Comparison of ENCODE assay signal across 9 cellular contexts in genomic region chr20:49510562-49511117, GRCh38. TPM values are rescaled to one million over a fixed set of nuclear protein-coding genes. Genes with fewer than 3 reads are reported as not detected.
A peak's percentile ranks its signal among the peaks of the same experiment; 100 is the strongest.
DNase-seq lines count a peak whose midpoint lies in the region; ATAC-seq, FAIRE-seq and TF ChIP-seq lines count a peak whose summit lies in the region.
"Had no signal": no experiment of that assay in that cellular context is flagged by ENCODE, and none has a peak within 500 bp of the region (broad histone marks: within the 10 kb centered on the region; RNA-seq: fewer than 3 reads in every experiment).

No MANE protein-coding gene starts in this region.

- H3K4me1 ChIP-seq in HEK293 (ENCODE audit: control insufficient read depth, insufficient read depth, low read length) (no peaks in the 10 kb centered on the region), K562 (replicated peaks in 1 of 2; ENCODE audit: control insufficient read depth in 2 of 2, insufficient read depth in 2 of 2, low read length in 2 of 2) (no peaks in the 10 kb centered on the region; a peak in 1 of 5 replicates), kidney (ENCODE audit: control insufficient read depth in 1 of 2, insufficient read depth in 1 of 2, low read depth in 1 of 2, low read length in 2 of 2) (no peaks in the 10 kb centered on the region), thoracic aorta (ENCODE audit: control insufficient read depth in 1 of 2, low read depth in 2 of 2) (peaks cover 27 to 88% of the 10 kb centered on the region in 2 donors)

- H4K20me1 ChIP-seq in K562 (replicated peaks; ENCODE audit: control insufficient read depth, insufficient read depth, low read length): no peaks in the 10 kb centered on the region; the same call in 1 of the 2 replicates

- in situ Hi-C loops in K562 (cut with MboI): loop anchor here (10.0 kb wide), 1 partner anchor 176 kb away; no protein-coding TSS in a partner anchor

- TF ChIP-seq POLR2A in K562 (conservative IDR thresholded peaks at IDR 0.05): no peak

- ATAC-seq in K562: no peak
- no peak for ATAC-seq in thoracic aorta (ENCODE audit: insufficient number of reproducible peaks, low FRiP score, low read depth)
- no peak for ATAC-seq in HG03342 (IDR thresholded peaks at IDR 0.05; ENCODE audit: unreplicated experiment)
- no peak for ATAC-seq in activated naive CD4-positive, alpha-beta T cell treated with anti-CD3 and anti-CD28 coated beads, Interleukin-2, amount 50 U/mL, for 72 hours

- no peaks in the 10 kb centered on the region for H3K9me3 Mint-ChIP-seq in activated naive CD4-positive, alpha-beta T cell treated with anti-CD3 and anti-CD28 coated beads, Interleukin-2, amount 50 U/mL, for 72 hours

- no peaks in the 10 kb centered on the region for H3K9me1 ChIP-seq in K562 (ENCODE audit: control insufficient read depth, insufficient read depth, low read length)

- H2AFZ ChIP-seq in K562 (ENCODE audit: low read depth, low read length): no peak overlapping the region

- POLR2A ChIA-PET in HEK293 (lab: Yijun Ruan, JAX) (no interaction called here), K562 (lab: Yijun Ruan, JAX) (interaction anchor here (1.0 kb wide), 1 partner anchor 22 kb away, joined by 3 read pairs; no protein-coding TSS in a partner anchor)

- H3K36me3 ChIP-seq in HEK293 (ENCODE audit: control insufficient read depth in 2 of 2, insufficient read depth in 1 of 2, low read length in 2 of 2): no peaks in the 10 kb centered on the region
- no peaks in the 10 kb centered on the region for H3K36me3 ChIP-seq in K562 (ENCODE audit: control insufficient read depth, insufficient read depth, low read length)
- no peaks in the 10 kb centered on the region for H3K36me3 ChIP-seq in kidney (ENCODE audit: control insufficient read depth in 1 of 2, insufficient read depth in 2 of 2, low read length in 2 of 2)
- H3K36me3 ChIP-seq in thoracic aorta: peaks cover 65% of the 10 kb centered on the region

- intact Hi-C loops in K562 (cut with micrococcal nuclease) (no loop called here), kidney (cut with DNase I) (no loop called here)

- H3K27me3 ChIP-seq in K562 (ENCODE audit: control insufficient read depth in 2 of 2, insufficient read depth in 2 of 2, low read length in 2 of 2) (peaks cover 13 to 49% of the 10 kb centered on the region in 2 experiments; a peak in 4 of 5 replicates), thoracic aorta (replicated peaks; ENCODE audit: insufficient read depth) (no peaks in the 10 kb centered on the region)

- no peak overlapping the region for H3K9ac ChIP-seq in K562 (ENCODE audit: insufficient read depth in 1 of 2, low read depth in 2 of 2, low read length in 2 of 2)
- no peak overlapping the region for H3K9ac ChIP-seq in kidney (ENCODE audit: low read length in 2 of 2)

- H3K4me3 ChIP-seq in HEK293 (ENCODE audit: low read depth, low read length) (no peak overlapping the region), K562 (no peak overlapping the region), kidney (ENCODE audit: low read length in 2 of 2) (no peak overlapping the region), thoracic aorta (peak overlapping the region; percentile 46)

- no peak overlapping the region for H3K4me2 ChIP-seq in K562 (ENCODE audit: insufficient read depth, low read length)

- WGBS in K562 (ENCODE audit: insufficient coverage, low coverage, missing lambda C conversion rate): under 1% methylated on average over 12 of the region's 12 CpGs

- TF ChIP-seq RAD21 in K562 (CRISPR knock-in tag; conservative IDR thresholded peaks at IDR 0.05 in 1 of 2, IDR thresholded peaks at IDR 0.05 in 1 of 2): no peak

- no TSS peak for BruUV-seq in K562 (replicated peaks; lab: Mats Ljungman, UMichigan)

- DNase-seq in K562 (ENCODE audit: extremely low read depth in 1 of 4, low spot score in 3 of 4) (no peak), kidney (peak; percentile 73), thoracic aorta (ENCODE audit: low spot score) (no peak), pons (ENCODE audit: low spot score) (no peak), HUDEP-2 (lab: John Stamatoyannopoulos, UW; ENCODE audit: unreplicated experiment in 76 of 76) (no peak)
- DNase-seq in activated naive CD4-positive, alpha-beta T cell treated with anti-CD3 and anti-CD28 coated beads, Interleukin-2, amount 50 U/mL, for 72 hours (ENCODE audit: low spot score in 2 of 2): no peak
- DNase-seq: activated CD4-positive, alpha-beta T cell treated with anti-CD3 and anti-CD28 coated beads for 4 hours had no signal

- TF ChIP-seq EP300 in K562 (IDR thresholded peaks at IDR 0.05; ENCODE audit: low read length): no peak

- FAIRE-seq in K562 (lab: Jason Lieb, UNC) (no peak), kidney (lab: Jason Lieb, UNC) (no peak)

- H3K27ac Mint-ChIP-seq in activated naive CD4-positive, alpha-beta T cell treated with anti-CD3 and anti-CD28 coated beads, Interleukin-2, amount 50 U/mL, for 72 hours: no peak overlapping the region

- TF ChIP-seq CTCF in HEK293 (tag by site-specific recombination; IDR thresholded peaks at IDR 0.05): no peak
- TF ChIP-seq CTCF in K562 (IDR thresholded peaks at IDR 0.05 in 2 of 3, conservative IDR thresholded peaks at IDR 0.05 in 1 of 3; ENCODE audit: insufficient read depth in 2 of 3, low read depth in 1 of 3, low read length in 3 of 3): no peak
- TF ChIP-seq CTCF in kidney (IDR thresholded peaks at IDR 0.05; ENCODE audit: borderline replicate concordance, extremely low read depth, insufficient read depth): no peak
- TF ChIP-seq CTCF in thoracic aorta (IDR thresholded peaks at IDR 0.05): no peak

- H3K79me2 ChIP-seq in K562 (ENCODE audit: control insufficient read depth, insufficient read depth, low read length): no peaks in the 10 kb centered on the region

- H3K27ac ChIP-seq in HEK293 (ENCODE audit: extremely low read depth, low read depth, low read length) (no peak overlapping the region), K562 (ENCODE audit: extremely low read depth, low read depth, low read length) (no peak overlapping the region), kidney (ENCODE audit: low read depth in 2 of 2, low read length in 2 of 2) (no peak overlapping the region), thoracic aorta (peak overlapping the region; percentile 56 to 84)

- no peaks in the 10 kb centered on the region for H3K9me3 ChIP-seq in HEK293 (ENCODE audit: control insufficient read depth, insufficient read depth, low read depth, low read length)
- no peaks in the 10 kb centered on the region for H3K9me3 ChIP-seq in K562 (replicated peaks; ENCODE audit: control insufficient read depth, insufficient read depth, low read depth, low read length)
- no peaks in the 10 kb centered on the region for H3K9me3 ChIP-seq in kidney (ENCODE audit: control insufficient read depth in 1 of 2, low read length in 2 of 2)
- no peaks in the 10 kb centered on the region for H3K9me3 ChIP-seq in thoracic aorta

- no peaks in the 10 kb centered on the region for H3K36me3 Mint-ChIP-seq in activated naive CD4-positive, alpha-beta T cell treated with anti-CD3 and anti-CD28 coated beads, Interleukin-2, amount 50 U/mL, for 72 hours

- CTCF ChIA-PET in HEK293 (lab: Yijun Ruan, JAX) (interaction anchor here (0.5 to 6.9 kb wide), 12 partner anchors 10 to 805 kb away, joined by 3 to 83 read pairs (median 3); no protein-coding TSS in a partner anchor), K562 (lab: Yijun Ruan, JAX; ENCODE audit: low intra/inter-chr PET ratio) (interaction anchor here (1.6 to 3.1 kb wide), 2 partner anchors 177 to 178 kb away, joined by 3 to 36 read pairs; no protein-coding TSS in a partner anchor)

RNA-seq across cellular contexts. Expression of gene KCNB1, which starts 28.2 kb away (rescaled TPM):
- total RNA-seq in K562 (2011; cell fraction: chromatin; rRNA removed; ENCODE audit: low replicate concordance): not detected in 2 replicates
- total RNA-seq in K562 (2011; cell fraction: nucleolus; rRNA removed): not detected in 2 replicates
- total RNA-seq in K562 (2011; cell fraction: nucleoplasm; rRNA removed): not detected in 2 replicates
- total RNA-seq in K562 (2014; rRNA removed): not detected in 2 replicates
- not detected in 2 replicates for total RNA-seq in K562 (2014; rRNA removed; fragmentation: Illumina TruSeq; extraction: Trizol)
- not detected in 2 replicates for total RNA-seq in K562 (2015; rRNA removed; fragmentation: Illumina TruSeq; extraction: Trizol)
- total RNA-seq in K562 (2021): 0.02 TPM in 1 of 2 replicates, not detected in the other
- not detected in 2 replicates for polyA plus RNA-seq in K562 (2011; rRNA removed)
- polyA plus RNA-seq in K562 (2011; cell fraction: cytosol; rRNA removed): not detected in 2 replicates
- not detected in 2 replicates for polyA plus RNA-seq in K562 (2011; cell fraction: nucleus; rRNA removed)
- 0.03 and 0.04 TPM in 2 replicates for polyA plus RNA-seq in K562 (2012)
- not detected in 2 replicates for polyA plus RNA-seq in K562 (2014; fragmentation: Illumina TruSeq; extraction: Trizol)
- under 1 TPM; 0.01 to 0.06 TPM for polyA plus RNA-seq in K562 (2014; fragmentation: Nextera tagmentation; extraction: Ambion mirVana)
- not detected in 2 replicates for polyA plus RNA-seq in K562 (2014; rRNA removed)
- not detected in 2 replicates for polyA minus RNA-seq in K562 (2011; rRNA and poly(A)+ RNA removed)
- not detected in 2 replicates for polyA minus RNA-seq in K562 (2011; cell fraction: cytosol; rRNA and poly(A)+ RNA removed)
- not detected in 2 replicates for polyA minus RNA-seq in K562 (2011; cell fraction: nucleus; rRNA and poly(A)+ RNA removed)
- 1.2 TPM for total RNA-seq in kidney
- polyA plus RNA-seq in kidney (ENCODE audit: insufficient read depth, low read depth, low replicate concordance): 0.26 TPM
- 1 to 10 TPM; 1.4 to 2.3 TPM for total RNA-seq in thoracic aorta
- total RNA-seq in activated naive CD4-positive, alpha-beta T cell treated with anti-CD3 and anti-CD28 coated beads, Interleukin-2, amount 50 U/mL, for 72 hours: not detected

RNA-seq across cellular contexts. Expression of gene PTGIS, which starts 57.3 kb away (rescaled TPM):
- not detected in 2 replicates for total RNA-seq in K562 (2011; cell fraction: chromatin; rRNA removed; ENCODE audit: low replicate concordance)
- not detected in 2 replicates for total RNA-seq in K562 (2011; cell fraction: nucleolus; rRNA removed)
- not detected in 2 replicates for total RNA-seq in K562 (2011; cell fraction: nucleoplasm; rRNA removed)
- not detected in 2 replicates for total RNA-seq in K562 (2014; rRNA removed)
- not detected in 2 replicates for total RNA-seq in K562 (2014; rRNA removed; fragmentation: Illumina TruSeq; extraction: Trizol)
- not detected in 2 replicates for total RNA-seq in K562 (2015; rRNA removed; fragmentation: Illumina TruSeq; extraction: Trizol)
- total RNA-seq in K562 (2021): 0.16 TPM in 1 of 2 replicates, not detected in the other
- polyA plus RNA-seq in K562 (2011; rRNA removed): not detected in 2 replicates
- polyA plus RNA-seq in K562 (2011; cell fraction: cytosol; rRNA removed): 0.01 TPM in 1 of 2 replicates, not detected in the other
- polyA plus RNA-seq in K562 (2011; cell fraction: nucleus; rRNA removed): not detected in 2 replicates
- polyA plus RNA-seq in K562 (2012): not detected in 2 replicates
- not detected in 2 replicates for polyA plus RNA-seq in K562 (2014; fragmentation: Illumina TruSeq; extraction: Trizol)
- polyA plus RNA-seq in K562 (2014; fragmentation: Nextera tagmentation; extraction: Ambion mirVana): not detected
- not detected in 2 replicates for polyA plus RNA-seq in K562 (2014; rRNA removed)
- polyA minus RNA-seq in K562 (2011; rRNA and poly(A)+ RNA removed): not detected in 2 replicates
- polyA minus RNA-seq in K562 (2011; cell fraction: cytosol; rRNA and poly(A)+ RNA removed): not detected in 2 replicates
- not detected in 2 replicates for polyA minus RNA-seq in K562 (2011; cell fraction: nucleus; rRNA and poly(A)+ RNA removed)
- total RNA-seq in kidney: 24.1 TPM
- polyA plus RNA-seq in kidney (ENCODE audit: insufficient read depth, low read depth, low replicate concordance): 3.1 TPM
- 100 to 1,000 TPM; 397 to 465 TPM for total RNA-seq in thoracic aorta
- total RNA-seq in activated naive CD4-positive, alpha-beta T cell treated with anti-CD3 and anti-CD28 coated beads, Interleukin-2, amount 50 U/mL, for 72 hours: 1 to 10 TPM in 1 of 2 donors, under 1 TPM in 1; 0.60 to 1.0 TPM

Comparison
In these comparisons a context has a peak if more than half of its experiments do, and no peak if none do; other contexts are left out.
1. H3K27ac ChIP-seq: peak in thoracic aorta (2 of 2); none in HEK293 (single experiment), K562 (single experiment) and kidney (0 of 2).
2. RNA of gene PTGIS, which starts 57.3 kb away (total RNA-seq): 397 to 465 TPM in thoracic aorta; 24.1 TPM in kidney (single experiment), 0.60 to 1.0 TPM in activated naive CD4-positive, alpha-beta T cell treated with anti-CD3 and anti-CD28 coated beads, Interleukin-2, amount 50 U/mL, for 72 hours and 0.16 TPM in K562; every median in the first group is over 10 times any median in the second.